Comparison of ENCODE assay signal across 8 cellular contexts in the genomic region with DNA sequence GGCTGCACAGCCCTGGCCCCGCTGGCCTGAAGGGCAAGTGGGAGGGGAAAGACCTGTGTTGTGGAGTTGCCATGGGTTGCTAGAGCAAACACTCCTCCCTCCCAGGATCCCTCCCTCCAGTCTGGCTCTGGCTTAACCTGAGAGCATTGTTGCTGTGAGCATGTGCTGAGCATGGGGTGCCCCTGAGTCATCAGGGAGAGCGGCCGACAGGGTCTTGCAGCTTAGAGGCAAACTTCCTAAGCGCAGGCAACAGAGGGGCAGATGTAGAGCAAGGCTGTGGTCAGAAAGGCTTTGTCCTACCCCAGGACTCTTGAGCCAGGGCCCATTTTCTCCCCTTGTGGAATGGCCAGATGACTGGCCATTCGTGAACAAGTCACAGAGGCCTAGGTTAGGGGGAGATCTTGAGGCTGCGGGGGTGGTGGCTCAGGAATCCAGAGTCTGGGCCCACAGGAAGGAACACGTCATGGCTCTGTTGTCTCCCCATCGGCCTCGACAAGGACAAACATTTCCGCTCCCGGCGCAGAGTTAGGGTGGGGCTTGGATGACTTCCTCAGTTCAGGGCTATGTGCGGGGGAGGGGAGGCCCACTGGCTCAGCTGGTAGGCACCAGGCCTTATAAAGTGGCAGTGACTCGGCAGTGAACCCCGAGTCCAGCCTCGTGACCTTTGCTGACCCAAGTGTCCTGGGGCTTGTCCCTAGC. TPM values are rescaled to one million over a fixed set of nuclear protein-coding genes. Genes with fewer than 3 reads are reported as not detected.
DNase-seq lines count a peak whose midpoint lies in the region; ATAC-seq, FAIRE-seq and TF ChIP-seq lines count a peak whose summit lies in the region.

No MANE protein-coding gene starts in this region.

- H4K20me1 ChIP-seq in HepG2 (ENCODE audit: insufficient read depth, low read length), result no peaks in the 10 kb centered on the region

- peaks cover 0 to 51% of the 10 kb centered on the region in 2 experiments; a peak in 1 of 3 replicates for H3K36me3 ChIP-seq in HEK293 (ENCODE audit: control insufficient read depth in 2 of 2, insufficient read depth in 1 of 2, low read length in 2 of 2)
- H3K36me3 ChIP-seq in duodenal mucosa (ENCODE audit: control insufficient read depth in 1 of 2, insufficient read depth in 2 of 2, low read length in 2 of 2), result peaks cover 18 to 34% of the 10 kb centered on the region in 2 donors
- H3K36me3 ChIP-seq in HepG2 (replicated peaks in 1 of 2; ENCODE audit: control insufficient read depth in 1 of 2, insufficient read depth in 2 of 2, low read length in 2 of 2), result peaks cover 5 to 33% of the 10 kb centered on the region in 2 experiments; a peak in 3 of 5 replicates

- H3K4me1 Mint-ChIP-seq in activated CD4-positive, alpha-beta memory T cell treated with anti-CD3 and anti-CD28 coated beads, Interleukin-2, amount 10 ng/mL, durations not matched to agents 7 days and 5 days, result peaks cover 92% of the 10 kb centered on the region

- POLR2A ChIA-PET in HEK293 (lab: Yijun Ruan, JAX), result interaction anchor here (0.6 to 4.0 kb wide), 15 partner anchors 8 to 693 kb away, joined by 3 to 84 read pairs (median 5); a partner anchor contains a TSS
- POLR2A ChIA-PET in activated CD4-positive, alpha-beta memory T cell treated with anti-CD3 and anti-CD28 coated beads, Interleukin-2, amount 10 ng/mL, durations not matched to agents 7 days and 5 days (lab: Charles Lee), result interaction anchor here (0.8 to 16.4 kb wide), 21 partner anchors 6 to 692 kb away, joined by 3 to 960 read pairs (median 16); a partner anchor contains a TSS
- POLR2A ChIA-PET in HepG2 (lab: Yijun Ruan, JAX), result interaction anchor here (0.8 to 12.9 kb wide), 18 partner anchors 9 to 693 kb away, joined by 3 to 570 read pairs (median 21); a partner anchor contains a TSS

- 0% methylated on average over 3 of the region's 16 CpGs for WGBS in HepG2 (ENCODE audit: low lambda C conversion rate)

- H2AFZ ChIP-seq in HepG2 (ENCODE audit: low read length), result no peak overlapping the region

- H3K27ac ChIP-seq in HEK293 (ENCODE audit: extremely low read depth, low read depth, low read length) (peak overlapping the region; percentile 72), duodenal mucosa (ENCODE audit: low read depth, low read length) (peak overlapping the region; percentile 97), HepG2 (ENCODE audit: extremely low read length, insufficient read depth, low read length) (peak overlapping the region; percentile 100)

- intact Hi-C loops in HepG2 (cut with micrococcal nuclease; ENCODE audit: unreplicated experiment), result loop anchor here (2.0 kb wide), 2 partner anchors 15 to 19 kb away; no protein-coding TSS in a partner anchor

- peak in 1 of 2 experiments; percentile 69; a peak in 2 of 4 replicates for TF ChIP-seq POLR2A in HepG2 (IDR thresholded peaks at IDR 0.05; ENCODE audit: insufficient read depth in 1 of 2, low read depth in 2 of 2, low read length in 2 of 2)

- no peaks in the 10 kb centered on the region for H3K9me3 Mint-ChIP-seq in activated CD4-positive, alpha-beta memory T cell treated with anti-CD3 and anti-CD28 coated beads, Interleukin-2, amount 10 ng/mL, durations not matched to agents 7 days and 5 days

- no peaks in the 10 kb centered on the region for H3K9me3 ChIP-seq in HEK293 (ENCODE audit: control insufficient read depth, insufficient read depth, low read depth, low read length)
- H3K9me3 ChIP-seq in duodenal mucosa (ENCODE audit: control insufficient read depth in 1 of 2, low read length in 2 of 2), result no peaks in the 10 kb centered on the region
- no peaks in the 10 kb centered on the region for H3K9me3 ChIP-seq in HepG2 (ENCODE audit: low read length)

- peak; percentile 99 for DNase-seq in DMS53 (lab: John Stamatoyannopoulos, UW)
- peak; percentile 87 for DNase-seq in NCI-H510A (lab: John Stamatoyannopoulos, UW)
- peak; percentile 93 for DNase-seq in activated CD4-positive, alpha-beta memory T cell treated with anti-CD3 and anti-CD28 coated beads, Interleukin-2, amount 10 ng/mL, durations not matched to agents 7 days and 5 days
- DNase-seq in HepG2 (ENCODE audit: low spot score), result peak; percentile 98
- peak; percentile 82 for DNase-seq in stimulated activated CD4-positive, alpha-beta T cell treated with anti-CD3 and anti-CD28 coated beads, Interleukin-4, amount 100 ng/mL, for 1 hour

- H3K79me2 ChIP-seq in HepG2 (ENCODE audit: insufficient read depth, low read length), result peaks cover 11% of the 10 kb centered on the region

- BruUV-seq in HepG2 (replicated peaks; lab: Mats Ljungman, UMichigan), result TSS peak; percentile 30

- peak overlapping the region; percentile 1 for H3K4me3 ChIP-seq in HEK293 (ENCODE audit: low read depth, low read length)
- peak overlapping the region; percentile 28 to 36 for H3K4me3 ChIP-seq in duodenal mucosa (ENCODE audit: low read depth in 1 of 2, low read length in 2 of 2)
- peak overlapping the region; percentile 70 to 87 (median 78); a peak in 5 of 6 replicates for H3K4me3 ChIP-seq in HepG2 (replicated peaks in 1 of 3; ENCODE audit: insufficient read depth in 1 of 3, low read depth in 2 of 3, low read length in 3 of 3)

- peaks cover 19% of the 10 kb centered on the region for H3K4me1 ChIP-seq in HEK293 (ENCODE audit: control insufficient read depth, insufficient read depth, low read length)
- H3K4me1 ChIP-seq in duodenal mucosa (ENCODE audit: control insufficient read depth in 1 of 2, insufficient read depth in 2 of 2, low read length in 2 of 2), result peaks cover 61 to 64% of the 10 kb centered on the region in 2 donors
- peaks cover 73% of the 10 kb centered on the region for H3K4me1 ChIP-seq in HepG2 (ENCODE audit: insufficient read depth, low read length)

- peaks cover 60% of the 10 kb centered on the region for H3K36me3 Mint-ChIP-seq in activated CD4-positive, alpha-beta memory T cell treated with anti-CD3 and anti-CD28 coated beads, Interleukin-2, amount 10 ng/mL, durations not matched to agents 7 days and 5 days (ENCODE audit: low read depth)

- TF ChIP-seq CTCF in HEK293 (tag by site-specific recombination; IDR thresholded peaks at IDR 0.05) (no peak), HepG2 (CRISPR knock-in tag; IDR thresholded peaks at IDR 0.05) (peak; percentile 21)

- CTCF ChIA-PET in HEK293 (lab: Yijun Ruan, JAX) (interaction anchor here (0.6 to 2.0 kb wide), 7 partner anchors 9 to 537 kb away, joined by 3 to 9 read pairs (median 3); no protein-coding TSS in a partner anchor), HepG2 (lab: Yijun Ruan, JAX; ENCODE audit: low intra/inter-chr PET ratio, low total read pairs) (no interaction called here)
- CTCF ChIA-PET in activated CD4-positive, alpha-beta memory T cell treated with anti-CD3 and anti-CD28 coated beads, Interleukin-2, amount 10 ng/mL, durations not matched to agents 7 days and 5 days (lab: Charles Lee), result interaction anchor here (0.8 to 7.3 kb wide), 8 partner anchors 7 to 77 kb away, joined by 3 to 66 read pairs (median 16); a partner anchor contains a TSS

- TF ChIP-seq RAD21 in HepG2 (CRISPR knock-in tag; IDR thresholded peaks at IDR 0.05), result no peak

- no peaks in the 10 kb centered on the region for H3K27me3 Mint-ChIP-seq in activated CD4-positive, alpha-beta memory T cell treated with anti-CD3 and anti-CD28 coated beads, Interleukin-2, amount 10 ng/mL, durations not matched to agents 7 days and 5 days

- peak; percentile 97 for FAIRE-seq in HepG2 (lab: Jason Lieb, UNC)

- H3K27me3 ChIP-seq in duodenal mucosa (ENCODE audit: control insufficient read depth in 1 of 2, insufficient read depth in 2 of 2, low read length in 2 of 2), result no peaks in the 10 kb centered on the region
- H3K27me3 ChIP-seq in HepG2 (ENCODE audit: control insufficient read depth in 1 of 2, insufficient read depth in 2 of 2, low read length in 2 of 2), result no peaks in the 10 kb centered on the region

- H3K9ac ChIP-seq in duodenal mucosa (ENCODE audit: low read depth in 1 of 2, low read length in 2 of 2), result peak overlapping the region; percentile 55 to 71
- H3K9ac ChIP-seq in HepG2 (ENCODE audit: insufficient read depth, low read depth, low read length), result peak overlapping the region; percentile 99

- peak overlapping the region; percentile 98 for H3K27ac Mint-ChIP-seq in activated CD4-positive, alpha-beta memory T cell treated with anti-CD3 and anti-CD28 coated beads, Interleukin-2, amount 10 ng/mL, durations not matched to agents 7 days and 5 days

- in situ Hi-C loops in HepG2 (cut with HindIII; ENCODE audit: extremely low pct_ligation_motif_present, low pct_unique_long_range_greater_than_20kb), result no loop called here

- peak overlapping the region; percentile 98 for H3K4me2 ChIP-seq in HepG2 (ENCODE audit: low read depth, low read length)

- ATAC-seq in HepG2, result peak; percentile 83
- ATAC-seq in HG03469 (IDR thresholded peaks at IDR 0.05; ENCODE audit: unreplicated experiment), result no peak

- TF ChIP-seq EP300 in HepG2 (IDR thresholded peaks at IDR 0.05; ENCODE audit: low read depth in 2 of 2, low read length in 2 of 2) (peak; percentile 71 to 92; a peak in 3 of 4 replicates), HepG2 (CRISPR knock-in tag; IDR thresholded peaks at IDR 0.05; ENCODE audit: borderline replicate concordance) (peak; percentile 57; the same call in 1 of the 2 replicates)

- H3K4me3 Mint-ChIP-seq in activated CD4-positive, alpha-beta memory T cell treated with anti-CD3 and anti-CD28 coated beads, Interleukin-2, amount 10 ng/mL, durations not matched to agents 7 days and 5 days, result peak overlapping the region; percentile 73

RNA-seq across cellular contexts. Expression of a gene that starts 0.4 kb away (rescaled TPM):
- total RNA-seq in activated CD4-positive, alpha-beta memory T cell treated with anti-CD3 and anti-CD28 coated beads, Interleukin-2, amount 10 ng/mL, durations not matched to agents 7 days and 5 days, result 1 to 10 TPM; 1.9 to 2.2 TPM
- total RNA-seq in HepG2 (2016; rRNA removed; fragmentation: Illumina TruSeq; extraction: Trizol), result 0.77 TPM in 1 of 2 replicates, not detected in the other
- total RNA-seq in HepG2 (2016; cell fraction: cytosol; rRNA removed; fragmentation: Illumina TruSeq; extraction: Trizol; ENCODE audit: low read depth), result 0.91 and 2.1 TPM in 2 replicates
- 0.93 TPM in 1 of 2 replicates, not detected in the other for total RNA-seq in HepG2 (2016; cell fraction: insoluble cytoplasmic fraction; rRNA removed; fragmentation: Illumina TruSeq; extraction: Trizol)
- 2.0 and 2.1 TPM in 2 replicates for total RNA-seq in HepG2 (2016; cell fraction: membrane; rRNA removed; fragmentation: Illumina TruSeq; extraction: Trizol)
- 0.91 and 2.1 TPM in 2 replicates for total RNA-seq in HepG2 (2016; cell fraction: nucleus; rRNA removed; fragmentation: Illumina TruSeq; extraction: Trizol)
- polyA plus RNA-seq in HepG2 (2011; rRNA removed), result not detected in 2 replicates
- 0.25 TPM in 1 of 2 replicates, not detected in the other for polyA plus RNA-seq in HepG2 (2011; cell fraction: cytosol; rRNA removed)
- 0.55 and 1.4 TPM in 2 replicates for polyA plus RNA-seq in HepG2 (2011; cell fraction: nucleus; rRNA removed)
- not detected in 2 replicates for polyA plus RNA-seq in HepG2 (2012)
- polyA plus RNA-seq in HepG2 (2016; cell fraction: cytosol; fragmentation: Illumina TruSeq; extraction: Trizol; ENCODE audit: low read depth), result not detected in 2 replicates
- polyA plus RNA-seq in HepG2 (2016; cell fraction: insoluble cytoplasmic fraction; fragmentation: Illumina TruSeq; extraction: Trizol; ENCODE audit: low read depth), result not detected in 2 replicates
- polyA plus RNA-seq in HepG2 (2016; cell fraction: membrane; fragmentation: Illumina TruSeq; extraction: Trizol; ENCODE audit: low read depth), result not detected in 2 replicates
- polyA plus RNA-seq in HepG2 (2016; cell fraction: nucleus; fragmentation: Illumina TruSeq; extraction: Trizol; ENCODE audit: insufficient read depth, low read depth), result not detected in 2 replicates
- 3.7 TPM in 1 of 2 replicates, not detected in the other for polyA minus RNA-seq in HepG2 (2011; rRNA and poly(A)+ RNA removed; ENCODE audit: low replicate concordance)
- polyA minus RNA-seq in HepG2 (2011; cell fraction: cytosol; rRNA and poly(A)+ RNA removed), result 0.88 TPM in 1 of 2 replicates, not detected in the other
- polyA minus RNA-seq in HepG2 (2011; cell fraction: nucleus; rRNA and poly(A)+ RNA removed), result 3.4 and 10.9 TPM in 2 replicates

RNA-seq across cellular contexts. Expression of a gene that starts 0.8 kb away (rescaled TPM):
- 1 to 10 TPM; 8.4 to 8.7 TPM for total RNA-seq in activated CD4-positive, alpha-beta memory T cell treated with anti-CD3 and anti-CD28 coated beads, Interleukin-2, amount 10 ng/mL, durations not matched to agents 7 days and 5 days
- 1.0 and 2.7 TPM in 2 replicates for total RNA-seq in HepG2 (2016; rRNA removed; fragmentation: Illumina TruSeq; extraction: Trizol)
- 0.51 and 0.97 TPM in 2 replicates for total RNA-seq in HepG2 (2016; cell fraction: cytosol; rRNA removed; fragmentation: Illumina TruSeq; extraction: Trizol; ENCODE audit: low read depth)
- total RNA-seq in HepG2 (2016; cell fraction: insoluble cytoplasmic fraction; rRNA removed; fragmentation: Illumina TruSeq; extraction: Trizol), result 0.62 and 3.0 TPM in 2 replicates
- total RNA-seq in HepG2 (2016; cell fraction: membrane; rRNA removed; fragmentation: Illumina TruSeq; extraction: Trizol), result 0.87 and 1.1 TPM in 2 replicates
- 3.1 and 5.3 TPM in 2 replicates for total RNA-seq in HepG2 (2016; cell fraction: nucleus; rRNA removed; fragmentation: Illumina TruSeq; extraction: Trizol)
- polyA plus RNA-seq in HepG2 (2011; rRNA removed), result 6.7 and 8.8 TPM in 2 replicates
- polyA plus RNA-seq in HepG2 (2011; cell fraction: cytosol; rRNA removed), result 1.8 and 2.0 TPM in 2 replicates
- polyA plus RNA-seq in HepG2 (2011; cell fraction: nucleus; rRNA removed), result 38.3 and 42.2 TPM in 2 replicates
- polyA plus RNA-seq in HepG2 (2012), result 2.6 and 2.7 TPM in 2 replicates
- 0.37 and 0.49 TPM in 2 replicates for polyA plus RNA-seq in HepG2 (2016; cell fraction: cytosol; fragmentation: Illumina TruSeq; extraction: Trizol; ENCODE audit: low read depth)
- 0.70 and 1.9 TPM in 2 replicates for polyA plus RNA-seq in HepG2 (2016; cell fraction: insoluble cytoplasmic fraction; fragmentation: Illumina TruSeq; extraction: Trizol; ENCODE audit: low read depth)
- polyA plus RNA-seq in HepG2 (2016; cell fraction: membrane; fragmentation: Illumina TruSeq; extraction: Trizol; ENCODE audit: low read depth), result 0.30 and 0.79 TPM in 2 replicates
- polyA plus RNA-seq in HepG2 (2016; cell fraction: nucleus; fragmentation: Illumina TruSeq; extraction: Trizol; ENCODE audit: insufficient read depth, low read depth), result 10.8 and 15.7 TPM in 2 replicates
- polyA minus RNA-seq in HepG2 (2011; rRNA and poly(A)+ RNA removed; ENCODE audit: low replicate concordance), result 1.2 and 11.3 TPM in 2 replicates
- 1.8 and 2.0 TPM in 2 replicates for polyA minus RNA-seq in HepG2 (2011; cell fraction: cytosol; rRNA and poly(A)+ RNA removed)
- 12.0 and 16.5 TPM in 2 replicates for polyA minus RNA-seq in HepG2 (2011; cell fraction: nucleus; rRNA and poly(A)+ RNA removed)

RNA-seq across cellular contexts. Expression of a gene that starts 7.3 kb away (rescaled TPM):
- total RNA-seq in activated CD4-positive, alpha-beta memory T cell treated with anti-CD3 and anti-CD28 coated beads, Interleukin-2, amount 10 ng/mL, durations not matched to agents 7 days and 5 days, result 10 to 100 TPM; 62.8 to 63.5 TPM
- total RNA-seq in HepG2 (2016; rRNA removed; fragmentation: Illumina TruSeq; extraction: Trizol), result 4.5 and 9.8 TPM in 2 replicates
- 10.4 and 10.6 TPM in 2 replicates for total RNA-seq in HepG2 (2016; cell fraction: cytosol; rRNA removed; fragmentation: Illumina TruSeq; extraction: Trizol; ENCODE audit: low read depth)
- 3.0 and 11.4 TPM in 2 replicates for total RNA-seq in HepG2 (2016; cell fraction: insoluble cytoplasmic fraction; rRNA removed; fragmentation: Illumina TruSeq; extraction: Trizol)
- total RNA-seq in HepG2 (2016; cell fraction: membrane; rRNA removed; fragmentation: Illumina TruSeq; extraction: Trizol), result 7.7 and 8.3 TPM in 2 replicates
- total RNA-seq in HepG2 (2016; cell fraction: nucleus; rRNA removed; fragmentation: Illumina TruSeq; extraction: Trizol), result 14.5 and 18.3 TPM in 2 replicates
- polyA plus RNA-seq in HepG2 (2011; rRNA removed), result 16.9 and 23.4 TPM in 2 replicates
- polyA plus RNA-seq in HepG2 (2011; cell fraction: cytosol; rRNA removed), result 7.7 and 8.3 TPM in 2 replicates
- 101 and 106 TPM in 2 replicates for polyA plus RNA-seq in HepG2 (2011; cell fraction: nucleus; rRNA removed)
- polyA plus RNA-seq in HepG2 (2012), result 4.3 and 8.5 TPM in 2 replicates
- 2.2 and 2.4 TPM in 2 replicates for polyA plus RNA-seq in HepG2 (2016; cell fraction: cytosol; fragmentation: Illumina TruSeq; extraction: Trizol; ENCODE audit: low read depth)
- 5.2 and 6.6 TPM in 2 replicates for polyA plus RNA-seq in HepG2 (2016; cell fraction: insoluble cytoplasmic fraction; fragmentation: Illumina TruSeq; extraction: Trizol; ENCODE audit: low read depth)
- 3.1 and 3.6 TPM in 2 replicates for polyA plus RNA-seq in HepG2 (2016; cell fraction: membrane; fragmentation: Illumina TruSeq; extraction: Trizol; ENCODE audit: low read depth)
- polyA plus RNA-seq in HepG2 (2016; cell fraction: nucleus; fragmentation: Illumina TruSeq; extraction: Trizol; ENCODE audit: insufficient read depth, low read depth), result 41.8 and 43.4 TPM in 2 replicates
- 10.1 and 27.4 TPM in 2 replicates for polyA minus RNA-seq in HepG2 (2011; rRNA and poly(A)+ RNA removed; ENCODE audit: low replicate concordance)
- polyA minus RNA-seq in HepG2 (2011; cell fraction: cytosol; rRNA and poly(A)+ RNA removed), result 5.1 and 11.4 TPM in 2 replicates
- polyA minus RNA-seq in HepG2 (2011; cell fraction: nucleus; rRNA and poly(A)+ RNA removed), result 37.5 and 48.6 TPM in 2 replicates

RNA-seq across cellular contexts. Expression of a gene that starts 19.5 kb away (rescaled TPM):
- total RNA-seq in activated CD4-positive, alpha-beta memory T cell treated with anti-CD3 and anti-CD28 coated beads, Interleukin-2, amount 10 ng/mL, durations not matched to agents 7 days and 5 days, result 1 to 10 TPM; 1.0 to 1.3 TPM
- total RNA-seq in HepG2 (2016; rRNA removed; fragmentation: Illumina TruSeq; extraction: Trizol), result 1.4 TPM in 2 replicates
- total RNA-seq in HepG2 (2016; cell fraction: cytosol; rRNA removed; fragmentation: Illumina TruSeq; extraction: Trizol; ENCODE audit: low read depth), result 0.40 and 0.62 TPM in 2 replicates
- 1.4 and 1.5 TPM in 2 replicates for total RNA-seq in HepG2 (2016; cell fraction: insoluble cytoplasmic fraction; rRNA removed; fragmentation: Illumina TruSeq; extraction: Trizol)
- 1.0 TPM in 2 replicates for total RNA-seq in HepG2 (2016; cell fraction: membrane; rRNA removed; fragmentation: Illumina TruSeq; extraction: Trizol)
- total RNA-seq in HepG2 (2016; cell fraction: nucleus; rRNA removed; fragmentation: Illumina TruSeq; extraction: Trizol), result 0.63 and 1.2 TPM in 2 replicates
- 0.71 and 0.77 TPM in 2 replicates for polyA plus RNA-seq in HepG2 (2011; rRNA removed)
- 0.91 and 1.0 TPM in 2 replicates for polyA plus RNA-seq in HepG2 (2011; cell fraction: cytosol; rRNA removed)
- 0.93 and 1.1 TPM in 2 replicates for polyA plus RNA-seq in HepG2 (2011; cell fraction: nucleus; rRNA removed)
- 1.1 and 1.4 TPM in 2 replicates for polyA plus RNA-seq in HepG2 (2012)
- polyA plus RNA-seq in HepG2 (2016; cell fraction: cytosol; fragmentation: Illumina TruSeq; extraction: Trizol; ENCODE audit: low read depth), result 0.60 and 0.74 TPM in 2 replicates
- 2.0 TPM in 2 replicates for polyA plus RNA-seq in HepG2 (2016; cell fraction: insoluble cytoplasmic fraction; fragmentation: Illumina TruSeq; extraction: Trizol; ENCODE audit: low read depth)
- polyA plus RNA-seq in HepG2 (2016; cell fraction: membrane; fragmentation: Illumina TruSeq; extraction: Trizol; ENCODE audit: low read depth), result 0.73 and 0.86 TPM in 2 replicates
- polyA plus RNA-seq in HepG2 (2016; cell fraction: nucleus; fragmentation: Illumina TruSeq; extraction: Trizol; ENCODE audit: insufficient read depth, low read depth), result 1.5 and 1.8 TPM in 2 replicates
- polyA minus RNA-seq in HepG2 (2011; rRNA and poly(A)+ RNA removed; ENCODE audit: low replicate concordance), result 0.26 and 0.35 TPM in 2 replicates
- polyA minus RNA-seq in HepG2 (2011; cell fraction: cytosol; rRNA and poly(A)+ RNA removed), result 0.59 and 0.62 TPM in 2 replicates
- polyA minus RNA-seq in HepG2 (2011; cell fraction: nucleus; rRNA and poly(A)+ RNA removed), result 0.25 and 0.52 TPM in 2 replicates

RNA-seq across cellular contexts. Expression of a gene that starts 32.2 kb away (rescaled TPM):
- 1,000 to 10,000 TPM; 1,610 to 1,658 TPM for total RNA-seq in activated CD4-positive, alpha-beta memory T cell treated with anti-CD3 and anti-CD28 coated beads, Interleukin-2, amount 10 ng/mL, durations not matched to agents 7 days and 5 days
- total RNA-seq in HepG2 (2016; rRNA removed; fragmentation: Illumina TruSeq; extraction: Trizol), result 2,628 and 3,186 TPM in 2 replicates
- 4,101 and 4,477 TPM in 2 replicates for total RNA-seq in HepG2 (2016; cell fraction: cytosol; rRNA removed; fragmentation: Illumina TruSeq; extraction: Trizol; ENCODE audit: low read depth)
- total RNA-seq in HepG2 (2016; cell fraction: insoluble cytoplasmic fraction; rRNA removed; fragmentation: Illumina TruSeq; extraction: Trizol), result 2,640 and 3,284 TPM in 2 replicates
- 6,651 and 6,789 TPM in 2 replicates for total RNA-seq in HepG2 (2016; cell fraction: membrane; rRNA removed; fragmentation: Illumina TruSeq; extraction: Trizol)
- total RNA-seq in HepG2 (2016; cell fraction: nucleus; rRNA removed; fragmentation: Illumina TruSeq; extraction: Trizol), result 904 and 1,043 TPM in 2 replicates
- 2,639 and 2,822 TPM in 2 replicates for polyA plus RNA-seq in HepG2 (2011; rRNA removed)
- polyA plus RNA-seq in HepG2 (2011; cell fraction: cytosol; rRNA removed), result 3,216 and 3,450 TPM in 2 replicates
- polyA plus RNA-seq in HepG2 (2011; cell fraction: nucleus; rRNA removed), result 619 and 724 TPM in 2 replicates
- 2,913 and 3,780 TPM in 2 replicates for polyA plus RNA-seq in HepG2 (2012)
- polyA plus RNA-seq in HepG2 (2016; cell fraction: cytosol; fragmentation: Illumina TruSeq; extraction: Trizol; ENCODE audit: low read depth), result 3,820 and 4,041 TPM in 2 replicates
- polyA plus RNA-seq in HepG2 (2016; cell fraction: insoluble cytoplasmic fraction; fragmentation: Illumina TruSeq; extraction: Trizol; ENCODE audit: low read depth), result 2,524 and 2,713 TPM in 2 replicates
- polyA plus RNA-seq in HepG2 (2016; cell fraction: membrane; fragmentation: Illumina TruSeq; extraction: Trizol; ENCODE audit: low read depth), result 5,258 and 5,398 TPM in 2 replicates
- polyA plus RNA-seq in HepG2 (2016; cell fraction: nucleus; fragmentation: Illumina TruSeq; extraction: Trizol; ENCODE audit: insufficient read depth, low read depth), result 1,350 and 1,442 TPM in 2 replicates
- 377 and 661 TPM in 2 replicates for polyA minus RNA-seq in HepG2 (2011; rRNA and poly(A)+ RNA removed; ENCODE audit: low replicate concordance)
- polyA minus RNA-seq in HepG2 (2011; cell fraction: cytosol; rRNA and poly(A)+ RNA removed), result 497 and 522 TPM in 2 replicates
- 234 and 283 TPM in 2 replicates for polyA minus RNA-seq in HepG2 (2011; cell fraction: nucleus; rRNA and poly(A)+ RNA removed)

Comparison
In these comparisons a context has a peak if more than half of its experiments do, and no peak if none do; other contexts are left out.
1. H3K4me3 ChIP-seq: peak in every context shown above with its lines; median percentile 78 in HepG2; 32 in duodenal mucosa; 1 in HEK293.